27 cellular contexts compared by ENCODE assay signal in genomic region chr1:151570819-151571218, GRCh38. TPM values are rescaled to one million over a fixed set of nuclear protein-coding genes. Genes with fewer than 3 reads are reported as not detected.
DNase-seq lines count a peak whose midpoint lies in the region; TF ChIP-seq lines count a peak whose summit lies in the region.
"Had no signal": no experiment of that assay in that cellular context is flagged by ENCODE, and none has a peak within 500 bp of the region (broad histone marks: within the 10 kb centered on the region; RNA-seq: fewer than 3 reads in every experiment).

No MANE protein-coding gene starts in this region.

- DNase-seq in COLO668 (lab: John Stamatoyannopoulos, UW; ENCODE audit: unreplicated experiment) (peak; percentile 65), DMS 273 treated with DMSO at 0.1 percent for 48 hours (lab: John Stamatoyannopoulos, UW) (peak; percentile 49), NCI-H2171 treated with DMSO at 0.1 percent for 48 hours (lab: John Stamatoyannopoulos, UW) (peak; percentile 93), mucosa of gallbladder (ENCODE audit: low spot score) (no peak), erythroblast (lab: John Stamatoyannopoulos, UW) (no peak), GM19240 (ENCODE audit: insufficient read length, low spot score) (no peak)
- DNase-seq: activated B cell treated with CpG ODN at 0.5 μM for 24 hours; activated CD4-positive, alpha-beta T cell treated with anti-CD3 and anti-CD28 coated beads, Interleukin-2, amount 50 U/mL, for 4 hours; activated naive CD4-positive, alpha-beta T cell treated with anti-CD3 and anti-CD28 coated beads, Interleukin-2, amount 10 ng/mL, durations not matched to agents 7 days and 5 days; amniotic stem cell; dermis blood vessel endothelial cell; GDM1; kidney glomerular epithelial cell; lower lobe of right lung; mucosa of descending colon; NCI-H1417 treated with DMSO at 0.1 percent for 48 hours; NCI-H526; nephron progenitor cell; right cardiac atrium; stimulated activated CD4-positive, alpha-beta T cell treated with anti-CD3 and anti-CD28 coated beads, Interleukin-4, amount 100 ng/mL, for 4 hours; stimulated activated naive CD4-positive, alpha-beta T cell treated with Interleukin-2 at 50 U/mL for 16 hours; T1000 had no signal

- TF ChIP-seq POLR2A in erythroblast (IDR thresholded peaks at IDR 0.05; ENCODE audit: low read length), result no peak

- TF ChIP-seq CTCF in VCaP (conservative IDR thresholded peaks at IDR 0.05), result no peak

- H3K27ac ChIP-seq in VCaP, result peak overlapping the region; percentile 42; the same call in 1 of the 2 replicates
- H3K27ac ChIP-seq: C4-2B, cardiac muscle cell, lower lobe of right lung, parathyroid adenoma, thoracic aorta had no signal

RNA-seq across cellular contexts. Expression of gene TUFT1, which starts 30.7 kb away (rescaled TPM):
- total RNA-seq in mucosa of gallbladder, result 16.5 TPM

RNA-seq across cellular contexts. Expression of gene SNX27, which starts 41.0 kb away (rescaled TPM):
- 58.3 TPM for total RNA-seq in mucosa of gallbladder

RNA-seq across cellular contexts. Expression of gene CGN, which starts 59.6 kb away (rescaled TPM):
- 91.9 TPM for total RNA-seq in mucosa of gallbladder

Comparison
In these comparisons a context has a peak if more than half of its experiments do, and no peak if none do; other contexts are left out.
1. DNase-seq: peak in COLO668 (single experiment), DMS 273 treated with DMSO at 0.1 percent for 48 hours (single experiment) and NCI-H2171 treated with DMSO at 0.1 percent for 48 hours (single experiment); none in mucosa of gallbladder (single experiment), erythroblast (0 of 2) and GM19240 (single experiment).